ENCODE assay signal across 17 cellular contexts in the genomic region with DNA sequence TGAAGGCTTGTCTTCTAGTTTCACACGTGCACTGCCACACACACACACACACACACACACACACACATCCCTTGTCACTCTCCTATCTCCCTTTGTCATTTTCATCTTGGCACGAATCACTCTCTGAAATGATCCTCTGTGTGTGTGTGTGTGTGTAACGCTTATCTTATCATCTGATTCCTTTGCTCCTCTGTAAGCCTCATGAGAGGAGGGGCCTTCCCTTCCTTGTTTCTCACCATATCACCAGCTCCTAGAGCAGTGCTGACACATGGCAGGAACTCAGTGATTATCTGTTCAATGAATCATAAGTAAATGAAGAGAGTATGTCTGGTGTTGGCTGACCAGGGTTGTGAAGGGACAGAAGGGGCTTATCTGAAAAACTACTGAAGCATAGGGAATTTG. TPM values are rescaled to one million over a fixed set of nuclear protein-coding genes. Genes with fewer than 3 reads are reported as not detected.
DNase-seq lines count a peak whose midpoint lies in the region; ATAC-seq and TF ChIP-seq lines count a peak whose summit lies in the region.
"Had no signal": no experiment of that assay in that cellular context is flagged by ENCODE, and none has a peak within 500 bp of the region (broad histone marks: within the 10 kb centered on the region; RNA-seq: fewer than 3 reads in every experiment).

No MANE protein-coding gene starts in this region.

- no peak overlapping the region for H3K4me3 Mint-ChIP-seq in activated CD4-positive, alpha-beta memory T cell treated with anti-CD3 and anti-CD28 coated beads, Interleukin-2, amount 10 ng/mL, durations not matched to agents 7 days and 5 days

- no peak overlapping the region for H2AFZ ChIP-seq in mammary epithelial cell (ENCODE audit: low read depth, low read length)
- no peak overlapping the region for H2AFZ ChIP-seq in SK-N-SH (ENCODE audit: low read depth)
- no peak overlapping the region for H2AFZ ChIP-seq in smooth muscle cell (ENCODE audit: low read depth)

- H3K9me3 ChIP-seq in mammary epithelial cell (replicated peaks; ENCODE audit: insufficient read depth, low read length), result no peaks in the 10 kb centered on the region
- no peaks in the 10 kb centered on the region for H3K9me3 ChIP-seq in breast epithelium
- no peaks in the 10 kb centered on the region for H3K9me3 ChIP-seq in SK-N-SH
- H3K9me3 ChIP-seq in smooth muscle cell (replicated peaks; ENCODE audit: low read depth), result no peaks in the 10 kb centered on the region
- H3K9me3 ChIP-seq: Peyer's patch, tibial nerve had no signal

- TF ChIP-seq POLR2A in breast epithelium (IDR thresholded peaks at IDR 0.05), result no peak

- peak; percentile 86 to 90 for TF ChIP-seq EP300 in SK-N-SH (IDR thresholded peaks at IDR 0.05; ENCODE audit: borderline replicate concordance in 1 of 2, low read depth in 1 of 2, low read length in 1 of 2)

- CTCF ChIA-PET in mammary epithelial cell (lab: Charles Lee; ENCODE audit: low non-redundant PET) (no interaction called here), SK-N-SH (lab: Yijun Ruan, JAX) (interaction anchor here (0.7 to 2.3 kb wide), 3 partner anchors 10 to 26 kb away, joined by 3 to 9 read pairs (median 7); no protein-coding TSS in a partner anchor)
- CTCF ChIA-PET in activated CD4-positive, alpha-beta memory T cell treated with anti-CD3 and anti-CD28 coated beads, Interleukin-2, amount 10 ng/mL, durations not matched to agents 7 days and 5 days (lab: Charles Lee), result no interaction called here

- H3K27me3 ChIP-seq in mammary epithelial cell (ENCODE audit: insufficient read depth, low read length) (no peaks in the 10 kb centered on the region), breast epithelium (no peaks in the 10 kb centered on the region), SK-N-SH (ENCODE audit: insufficient read depth) (no peaks in the 10 kb centered on the region), smooth muscle cell (ENCODE audit: low read depth) (no peaks in the 10 kb centered on the region)
- H3K27me3 ChIP-seq: Peyer's patch, tibial nerve had no signal

- H3F3A ChIP-seq in SK-N-SH (replicated peaks; ENCODE audit: insufficient read depth) (peaks cover 42% of the 10 kb centered on the region), smooth muscle cell (ENCODE audit: low read depth) (peaks cover 5% of the 10 kb centered on the region)

- TF ChIP-seq CTCF in mammary epithelial cell (conservative IDR thresholded peaks at IDR 0.05 in 1 of 2, IDR thresholded peaks at IDR 0.05 in 1 of 2; ENCODE audit: extremely low read depth in 1 of 2, insufficient read depth in 1 of 2, low read depth in 1 of 2, low read length in 2 of 2) (no peak), breast epithelium (IDR thresholded peaks at IDR 0.05) (no peak), SK-N-SH (IDR thresholded peaks at IDR 0.05) (no peak), foreskin fibroblast (IDR thresholded peaks at IDR 0.05; ENCODE audit: low read depth, low read length) (no peak), smooth muscle cell (IDR thresholded peaks at IDR 0.05; ENCODE audit: borderline replicate concordance, insufficient read depth, poor library complexity, severe bottlenecking) (no peak)

- H3K4me1 Mint-ChIP-seq in activated CD4-positive, alpha-beta memory T cell treated with anti-CD3 and anti-CD28 coated beads, Interleukin-2, amount 10 ng/mL, durations not matched to agents 7 days and 5 days, result no peaks in the 10 kb centered on the region

- peak; percentile 3 for DNase-seq in mammary epithelial cell
- no peak for DNase-seq in breast epithelium (ENCODE audit: low spot score in 2 of 2)
- DNase-seq in SK-N-SH, result peak; percentile 58
- DNase-seq in foreskin fibroblast, result peak; percentile 72 to 73
- DNase-seq in smooth muscle cell (lab: John Stamatoyannopoulos, UW; ENCODE audit: unreplicated experiment), result no peak
- no peak for DNase-seq in stimulated activated CD8-positive, alpha-beta memory T cell treated with anti-CD3 and anti-CD28 coated beads, Interleukin-4, amount 100 ng/mL, for 48 hours
- no peak for DNase-seq in activated CD4-positive, alpha-beta memory T cell treated with anti-CD3 and anti-CD28 coated beads, Interleukin-2, amount 10 ng/mL, durations not matched to agents 7 days and 5 days
- DNase-seq: activated CD8-positive, alpha-beta memory T cell treated with anti-CD3 and anti-CD28 coated beads for 24 hours; activated gamma-delta T cell; Calu3; NCI-H1092 treated with DMSO at 0.1 percent for 48 hours; NCI-H345; T-helper 9 cell had no signal

- H3K9ac ChIP-seq in mammary epithelial cell (ENCODE audit: insufficient read depth, low read length), result no peak overlapping the region
- no peak overlapping the region for H3K9ac ChIP-seq in SK-N-SH
- H3K9ac ChIP-seq in smooth muscle cell (ENCODE audit: low read depth), result no peak overlapping the region

- H3K36me3 Mint-ChIP-seq in activated CD4-positive, alpha-beta memory T cell treated with anti-CD3 and anti-CD28 coated beads, Interleukin-2, amount 10 ng/mL, durations not matched to agents 7 days and 5 days (ENCODE audit: low read depth), result no peaks in the 10 kb centered on the region

- no peak for ATAC-seq in HG02588 (IDR thresholded peaks at IDR 0.05; ENCODE audit: unreplicated experiment)

- no peaks in the 10 kb centered on the region for H3K4me1 ChIP-seq in mammary epithelial cell (ENCODE audit: insufficient read depth, low read length)
- no peaks in the 10 kb centered on the region for H3K4me1 ChIP-seq in breast epithelium
- peaks cover 13 to 21% of the 10 kb centered on the region in 2 experiments for H3K4me1 ChIP-seq in SK-N-SH (ENCODE audit: control insufficient read depth in 1 of 2, insufficient read depth in 2 of 2, low read depth in 1 of 2, low read length in 1 of 2)
- H3K4me1 ChIP-seq in smooth muscle cell (ENCODE audit: low read depth), result peaks cover 6% of the 10 kb centered on the region
- H3K4me1 ChIP-seq: Peyer's patch, tibial nerve had no signal

- BruUV-seq in mammary epithelial cell (replicated peaks; lab: Mats Ljungman, UMichigan), result no TSS peak

- no peaks in the 10 kb centered on the region for H3K9me3 Mint-ChIP-seq in activated CD4-positive, alpha-beta memory T cell treated with anti-CD3 and anti-CD28 coated beads, Interleukin-2, amount 10 ng/mL, durations not matched to agents 7 days and 5 days

- no peak overlapping the region for H3K27ac ChIP-seq in mammary epithelial cell (ENCODE audit: insufficient read depth, low read depth, low read length)
- no peak overlapping the region for H3K27ac ChIP-seq in breast epithelium
- peak overlapping the region; percentile 62 to 66; a peak in 3 of 4 replicates for H3K27ac ChIP-seq in SK-N-SH (ENCODE audit: low read depth in 2 of 2, low read length in 1 of 2)
- H3K27ac ChIP-seq in smooth muscle cell (ENCODE audit: low read depth), result peak overlapping the region; percentile 69
- H3K27ac ChIP-seq: Peyer's patch, tibial nerve had no signal

- intact Hi-C loops in mammary epithelial cell (cut with micrococcal nuclease) (no loop called here), breast epithelium (cut with DNase I; ENCODE audit: low total_unique reads) (no loop called here)

- POLR2A ChIA-PET in SK-N-SH (lab: Yijun Ruan, JAX), result interaction anchor here (0.7 kb wide), 1 partner anchor 26 kb away, joined by 3 read pairs; no protein-coding TSS in a partner anchor
- POLR2A ChIA-PET in activated CD4-positive, alpha-beta memory T cell treated with anti-CD3 and anti-CD28 coated beads, Interleukin-2, amount 10 ng/mL, durations not matched to agents 7 days and 5 days (lab: Charles Lee), result no interaction called here

- dilution Hi-C loops in mammary epithelial cell (cut with HindIII; ENCODE audit: low sequenced_read_pairs), result no loop called here

- TF ChIP-seq RAD21 in SK-N-SH (IDR thresholded peaks at IDR 0.05; ENCODE audit: low read length), result peak; percentile 11; the same call in 1 of the 2 replicates

- no peak overlapping the region for H3K27ac Mint-ChIP-seq in activated CD4-positive, alpha-beta memory T cell treated with anti-CD3 and anti-CD28 coated beads, Interleukin-2, amount 10 ng/mL, durations not matched to agents 7 days and 5 days

- no peak overlapping the region for H3K4me3 ChIP-seq in mammary epithelial cell (replicated peaks in 1 of 3; ENCODE audit: insufficient read depth in 1 of 3, low read depth in 2 of 3, low read length in 3 of 3)
- no peak overlapping the region for H3K4me3 ChIP-seq in breast epithelium
- H3K4me3 ChIP-seq in SK-N-SH (ENCODE audit: low read depth in 2 of 2, low read length in 1 of 2), result no peak overlapping the region
- H3K4me3 ChIP-seq in foreskin fibroblast (ENCODE audit: low read depth in 1 of 2, low read length in 2 of 2), result no peak overlapping the region
- H3K4me3 ChIP-seq in smooth muscle cell, result no peak overlapping the region
- H3K4me3 ChIP-seq: lung, Peyer's patch, tibial nerve had no signal

- 39% methylated on average over 3 of the region's 3 CpGs for WGBS in mammary epithelial cell (ENCODE audit: low coverage, missing lambda C conversion rate)
- WGBS in SK-N-SH (ENCODE audit: low lambda C conversion rate), result 13% methylated on average over 3 of the region's 3 CpGs
- 23% methylated on average over 3 of the region's 3 CpGs for WGBS in smooth muscle cell (ENCODE audit: low lambda C conversion rate)

- H3K36me3 ChIP-seq in mammary epithelial cell (ENCODE audit: insufficient read depth, low read length), result no peaks in the 10 kb centered on the region
- no peaks in the 10 kb centered on the region for H3K36me3 ChIP-seq in breast epithelium
- H3K36me3 ChIP-seq in SK-N-SH (replicated peaks in 1 of 2; ENCODE audit: control insufficient read depth in 1 of 2, insufficient read depth in 2 of 2, low read length in 1 of 2), result no peaks in the 10 kb centered on the region
- no peaks in the 10 kb centered on the region for H3K36me3 ChIP-seq in smooth muscle cell (ENCODE audit: low read depth)
- H3K36me3 ChIP-seq: Peyer's patch, tibial nerve had no signal

- in situ Hi-C loops in mammary epithelial cell (cut with MboI; ENCODE audit: low sequenced_read_pairs in 2 of 2), result no loop called here

- H4K20me1 ChIP-seq in mammary epithelial cell (ENCODE audit: insufficient read depth, low read length), result no peaks in the 10 kb centered on the region
- H4K20me1 ChIP-seq in SK-N-SH (ENCODE audit: insufficient read depth), result no peaks in the 10 kb centered on the region
- H4K20me1 ChIP-seq in smooth muscle cell (ENCODE audit: low read depth), result no peaks in the 10 kb centered on the region

- H3K4me2 ChIP-seq in mammary epithelial cell (ENCODE audit: insufficient read depth, low read depth, low read length), result no peak overlapping the region
- H3K4me2 ChIP-seq in SK-N-SH, result peak overlapping the region; percentile 52
- peak overlapping the region; percentile 2 for H3K4me2 ChIP-seq in smooth muscle cell

- no peaks in the 10 kb centered on the region for H3K79me2 ChIP-seq in mammary epithelial cell (ENCODE audit: insufficient read depth, low read length)
- H3K79me2 ChIP-seq in SK-N-SH (ENCODE audit: insufficient read depth), result no peaks in the 10 kb centered on the region
- no peaks in the 10 kb centered on the region for H3K79me2 ChIP-seq in smooth muscle cell (ENCODE audit: low read depth)

- H3K27me3 Mint-ChIP-seq in activated CD4-positive, alpha-beta memory T cell treated with anti-CD3 and anti-CD28 coated beads, Interleukin-2, amount 10 ng/mL, durations not matched to agents 7 days and 5 days, result peaks cover 3% of the 10 kb centered on the region

- H3K9me2 ChIP-seq in SK-N-SH, result no peaks in the 10 kb centered on the region

RNA-seq across cellular contexts. Expression of a gene that starts 53.3 kb away (rescaled TPM):
- total RNA-seq in mammary epithelial cell, result 10 to 100 TPM; 12.4 to 24.8 TPM
- polyA plus RNA-seq in mammary epithelial cell, result 5.2 TPM
- 8.2 TPM for polyA minus RNA-seq in mammary epithelial cell
- total RNA-seq in breast epithelium, result 10 to 100 TPM; 14.4 to 37.4 (median 28.2) TPM
- polyA plus RNA-seq in SK-N-SH (2012; rRNA removed), result 2.4 and 3.3 TPM in 2 replicates
- 1.8 TPM in 2 replicates for polyA plus RNA-seq in SK-N-SH (2012; cell fraction: cytosol; rRNA removed)
- polyA plus RNA-seq in SK-N-SH (2012; cell fraction: nucleus; rRNA removed), result 4.0 and 6.0 TPM in 2 replicates
- 61.0 and 71.6 TPM in 2 replicates for total RNA-seq in smooth muscle cell
- polyA plus RNA-seq in smooth muscle cell, result 16.3 and 16.4 TPM in 2 replicates
- 100 to 1,000 TPM; 123 to 126 TPM for total RNA-seq in activated CD4-positive, alpha-beta memory T cell treated with anti-CD3 and anti-CD28 coated beads, Interleukin-2, amount 10 ng/mL, durations not matched to agents 7 days and 5 days

Comparison
In these comparisons a context has a peak if more than half of its experiments do, and no peak if none do; other contexts are left out.
1. DNase-seq: peak in mammary epithelial cell (single experiment), SK-N-SH (single experiment) and foreskin fibroblast (2 of 2); none in breast epithelium (0 of 2), smooth muscle cell (single experiment), stimulated activated CD8-positive, alpha-beta memory T cell treated with anti-CD3 and anti-CD28 coated beads, Interleukin-4, amount 100 ng/mL, for 48 hours (single experiment) and activated CD4-positive, alpha-beta memory T cell treated with anti-CD3 and anti-CD28 coated beads, Interleukin-2, amount 10 ng/mL, durations not matched to agents 7 days and 5 days (single experiment).
2. H3K27ac ChIP-seq: peak in SK-N-SH (2 of 2) and smooth muscle cell (single experiment); none in mammary epithelial cell (single experiment) and breast epithelium (0 of 2).